1 cellular context compared by ENCODE assay signal in genomic region chr13:44917589-44918322, GRCh38.
A peak's percentile ranks its signal among the peaks of the same experiment; 100 is the strongest.
TF ChIP-seq lines count a peak whose summit lies in the region.

No MANE protein-coding gene starts in this region.

TF ChIP-seq in HepG2, 621 proteins besides CTCF, POLR2A, EP300 and RAD21 (continued from another document and continues in another):
- TF ChIP-seq THRA (CRISPR knock-in tag; IDR thresholded peaks at IDR 0.05; ENCODE audit: borderline replicate concordance) (no peak; the same call in 1 of the 2 replicates), NR2F6 (IDR thresholded peaks at IDR 0.05) (peak; percentile 40), NR2F6 (CRISPR knock-in tag; IDR thresholded peaks at IDR 0.05) (peak; percentile 83), ZNF614 (CRISPR knock-in tag; IDR thresholded peaks at IDR 0.05; ENCODE audit: borderline replicate concordance) (peak; percentile 82; the same call in 1 of the 2 replicates), JDP2 (CRISPR knock-in tag; IDR thresholded peaks at IDR 0.05; ENCODE audit: borderline replicate concordance) (no peak), HBP1 (CRISPR knock-in tag; IDR thresholded peaks at IDR 0.05; ENCODE audit: low read depth) (no peak), CCDC6 (CRISPR knock-in tag; IDR thresholded peaks at IDR 0.05) (no peak), TGIF2 (CRISPR knock-in tag; IDR thresholded peaks at IDR 0.05) (no peak), ZNF44 (CRISPR knock-in tag; IDR thresholded peaks at IDR 0.05) (no peak), JUN (CRISPR knock-in tag; IDR thresholded peaks at IDR 0.05) (no peak; the same call in 1 of the 2 replicates), ZNF549 (CRISPR knock-in tag; IDR thresholded peaks at IDR 0.05) (peak; percentile 20; the same call in 1 of the 2 replicates), RFX3 (CRISPR knock-in tag; IDR thresholded peaks at IDR 0.05) (no peak), ZFP82 (CRISPR knock-in tag; IDR thresholded peaks at IDR 0.05; ENCODE audit: borderline replicate concordance) (peak; percentile 74; the same call in 1 of the 2 replicates), FOXP4 (CRISPR knock-in tag; IDR thresholded peaks at IDR 0.05) (peak; percentile 26; the same call in 1 of the 2 replicates), CREM (IDR thresholded peaks at IDR 0.05) (peak; percentile 81), CREM (CRISPR knock-in tag; IDR thresholded peaks at IDR 0.05) (no peak), MAFK (conservative IDR thresholded peaks at IDR 0.05 in 1 of 2, IDR thresholded peaks at IDR 0.05 in 1 of 2; ENCODE audit: low read length in 2 of 2) (no peak), RARA (CRISPR knock-in tag; IDR thresholded peaks at IDR 0.05) (no peak), KAT8 (CRISPR knock-in tag; IDR thresholded peaks at IDR 0.05) (peak; percentile 73), ZNF615 (CRISPR knock-in tag; IDR thresholded peaks at IDR 0.05; ENCODE audit: borderline replicate concordance) (0 out of 2 replicates have a peak, but pooled peaks have one; percentile 68), ZNF253 (CRISPR knock-in tag; IDR thresholded peaks at IDR 0.05; ENCODE audit: borderline replicate concordance) (no peak), PLRG1 (conservative IDR thresholded peaks at IDR 0.05) (no peak), MATR3 (CRISPR knock-in tag; IDR thresholded peaks at IDR 0.05) (no peak), AFF4 (CRISPR knock-in tag; IDR thresholded peaks at IDR 0.05) (no peak), ZNF441 (CRISPR knock-in tag; IDR thresholded peaks at IDR 0.05; ENCODE audit: borderline replicate concordance) (no peak; the same call in 1 of the 2 replicates), NFKBIZ (CRISPR knock-in tag; IDR thresholded peaks at IDR 0.05) (peak; percentile 22), MIER3 (CRISPR knock-in tag; IDR thresholded peaks at IDR 0.05; ENCODE audit: borderline replicate concordance) (peak; percentile 27; the same call in 1 of the 2 replicates), HMGA1 (CRISPR knock-in tag; conservative IDR thresholded peaks at IDR 0.05) (no peak), RARG (CRISPR knock-in tag; IDR thresholded peaks at IDR 0.05; ENCODE audit: low read depth) (no peak), RFXANK (CRISPR knock-in tag; IDR thresholded peaks at IDR 0.05) (no peak), ZNF792 (CRISPR knock-in tag; IDR thresholded peaks at IDR 0.05) (no peak), MLLT10 (CRISPR knock-in tag; IDR thresholded peaks at IDR 0.05) (no peak), CBFB (CRISPR knock-in tag; IDR thresholded peaks at IDR 0.05) (peak; percentile 88)
- TF ChIP-seq, protein P1, sequence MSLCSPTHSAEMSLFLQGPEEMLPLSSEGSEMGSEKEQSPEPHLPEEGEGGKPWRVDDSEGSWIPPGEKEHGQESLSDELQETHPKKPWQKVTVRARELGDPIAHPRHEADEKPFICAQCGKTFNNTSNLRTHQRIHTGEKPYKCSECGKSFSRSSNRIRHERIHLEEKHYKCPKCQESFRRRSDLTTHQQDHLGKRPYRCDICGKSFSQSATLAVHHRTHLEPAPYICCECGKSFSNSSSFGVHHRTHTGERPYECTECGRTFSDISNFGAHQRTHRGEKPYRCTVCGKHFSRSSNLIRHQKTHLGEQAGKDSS (CRISPR knock-in tag; IDR thresholded peaks at IDR 0.05; ENCODE audit: borderline replicate concordance, low read depth): no peak
- TF ChIP-seq, protein P2, sequence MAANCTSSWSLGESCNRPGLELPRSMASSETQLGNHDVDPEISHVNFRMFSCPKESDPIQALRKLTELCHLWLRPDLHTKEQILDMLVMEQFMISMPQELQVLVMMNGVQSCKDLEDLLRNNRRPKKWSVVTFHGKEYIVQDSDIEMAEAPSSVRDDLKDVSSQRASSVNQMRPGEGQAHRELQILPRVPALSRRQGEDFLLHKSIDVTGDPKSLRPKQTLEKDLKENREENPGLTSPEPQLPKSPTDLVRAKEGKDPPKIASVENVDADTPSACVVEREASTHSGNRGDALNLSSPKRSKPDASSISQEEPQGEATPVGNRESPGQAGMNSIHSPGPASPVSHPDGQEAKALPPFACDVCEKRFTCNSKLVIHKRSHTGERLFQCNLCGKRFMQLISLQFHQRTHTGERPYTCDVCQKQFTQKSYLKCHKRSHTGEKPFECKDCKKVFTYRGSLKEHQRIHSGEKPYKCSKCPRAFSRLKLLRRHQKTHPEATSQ (CRISPR knock-in tag; IDR thresholded peaks at IDR 0.05; ENCODE audit: borderline replicate concordance): peak; percentile 80; the same call in 1 of the 2 replicates
- TF ChIP-seq, protein P3, sequence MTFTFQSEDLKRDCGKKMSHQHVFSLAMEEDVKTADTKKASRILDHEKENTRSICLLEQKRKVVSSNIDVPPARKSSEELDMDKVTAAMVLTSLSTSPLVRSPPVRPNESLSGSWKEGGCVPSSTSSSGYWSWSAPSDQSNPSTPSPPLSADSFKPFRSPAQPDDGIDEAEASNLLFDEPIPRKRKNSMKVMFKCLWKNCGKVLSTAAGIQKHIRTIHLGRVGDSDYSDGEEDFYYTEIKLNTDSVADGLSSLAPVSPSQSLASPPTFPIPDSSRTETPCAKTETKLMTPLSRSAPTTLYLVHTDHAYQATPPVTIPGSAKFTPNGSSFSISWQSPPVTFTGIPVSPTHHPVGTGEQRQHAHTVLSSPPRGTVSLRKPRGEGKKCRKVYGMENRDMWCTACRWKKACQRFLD (CRISPR knock-in tag; IDR thresholded peaks at IDR 0.05; ENCODE audit: borderline replicate concordance): no peak
- TF ChIP-seq, protein P4, sequence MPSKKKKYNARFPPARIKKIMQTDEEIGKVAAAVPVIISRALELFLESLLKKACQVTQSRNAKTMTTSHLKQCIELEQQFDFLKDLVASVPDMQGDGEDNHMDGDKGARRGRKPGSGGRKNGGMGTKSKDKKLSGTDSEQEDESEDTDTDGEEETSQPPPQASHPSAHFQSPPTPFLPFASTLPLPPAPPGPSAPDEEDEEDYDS (CRISPR knock-in tag; IDR thresholded peaks at IDR 0.05): no peak
- TF ChIP-seq, protein P5, sequence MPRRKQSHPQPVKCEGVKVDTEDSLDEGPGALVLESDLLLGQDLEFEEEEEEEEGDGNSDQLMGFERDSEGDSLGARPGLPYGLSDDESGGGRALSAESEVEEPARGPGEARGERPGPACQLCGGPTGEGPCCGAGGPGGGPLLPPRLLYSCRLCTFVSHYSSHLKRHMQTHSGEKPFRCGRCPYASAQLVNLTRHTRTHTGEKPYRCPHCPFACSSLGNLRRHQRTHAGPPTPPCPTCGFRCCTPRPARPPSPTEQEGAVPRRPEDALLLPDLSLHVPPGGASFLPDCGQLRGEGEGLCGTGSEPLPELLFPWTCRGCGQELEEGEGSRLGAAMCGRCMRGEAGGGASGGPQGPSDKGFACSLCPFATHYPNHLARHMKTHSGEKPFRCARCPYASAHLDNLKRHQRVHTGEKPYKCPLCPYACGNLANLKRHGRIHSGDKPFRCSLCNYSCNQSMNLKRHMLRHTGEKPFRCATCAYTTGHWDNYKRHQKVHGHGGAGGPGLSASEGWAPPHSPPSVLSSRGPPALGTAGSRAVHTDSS (CRISPR knock-in tag; conservative IDR thresholded peaks at IDR 0.05): no peak
